Comparison of ENCODE assay signal across 29 cellular contexts in genomic region chr20:10733122-10733521, GRCh38. TPM values are rescaled to one million over a fixed set of nuclear protein-coding genes. Genes with fewer than 3 reads are reported as not detected.
DNase-seq lines count a peak whose midpoint lies in the region; ATAC-seq, FAIRE-seq and TF ChIP-seq lines count a peak whose summit lies in the region.
"Had no signal": no experiment of that assay in that cellular context is flagged by ENCODE, and none has a peak within 500 bp of the region (broad histone marks: within the 10 kb centered on the region; RNA-seq: fewer than 3 reads in every experiment).

No MANE protein-coding gene starts in this region.

- H3K4me1 ChIP-seq in astrocyte (ENCODE audit: insufficient read depth, low read length) (peaks cover 15% of the 10 kb centered on the region), foreskin keratinocyte (peaks cover 21% of the 10 kb centered on the region)
- H3K4me1 ChIP-seq: prostate gland, SJCRH30 had no signal

- no peaks in the 10 kb centered on the region for H4K20me1 ChIP-seq in astrocyte (ENCODE audit: insufficient read depth, low read length)

- H3K4me2 ChIP-seq in astrocyte (ENCODE audit: low read length), result no peak overlapping the region

- no peak overlapping the region for H3K27ac ChIP-seq in astrocyte (ENCODE audit: low read depth, low read length)
- peak overlapping the region; percentile 23 for H3K27ac ChIP-seq in foreskin keratinocyte
- H3K27ac ChIP-seq: prostate gland, SJCRH30, tibial nerve had no signal

- H3K27me3 ChIP-seq in astrocyte (ENCODE audit: insufficient read depth, low read length) (no peaks in the 10 kb centered on the region), foreskin keratinocyte (no peaks in the 10 kb centered on the region)
- H3K27me3 ChIP-seq: MG63, SJCRH30, tibial nerve had no signal

- TF ChIP-seq CTCF in astrocyte (IDR thresholded peaks at IDR 0.05; ENCODE audit: insufficient read depth, low read depth, low read length), result no peak
- TF ChIP-seq CTCF in foreskin keratinocyte (conservative IDR thresholded peaks at IDR 0.05), result no peak

- H3K4me3 Mint-ChIP-seq in astrocyte (ENCODE audit: unreplicated experiment), result no peak overlapping the region
- H3K4me3 Mint-ChIP-seq: CD4-positive, CD25-positive, alpha-beta regulatory T cell; mesothelial cell of epicardium; nephron progenitor cell; stimulated activated naive CD8-positive, alpha-beta T cell treated with anti-CD3 and anti-CD28 coated beads, Interleukin-15, amount 100 ng/mL, for 72 hours; T-helper 17 cell had no signal

- ATAC-seq in foreskin keratinocyte (peak; percentile 69), GM21423 (IDR thresholded peaks at IDR 0.05; ENCODE audit: unreplicated experiment) (no peak), GM21515 (IDR thresholded peaks at IDR 0.05; ENCODE audit: unreplicated experiment) (no peak)
- ATAC-seq: stimulated activated naive CD8-positive, alpha-beta T cell treated with anti-CD3 and anti-CD28 coated beads, Interleukin-15, amount 100 ng/mL, for 72 hours; T-helper 17 cell had no signal

- no peaks in the 10 kb centered on the region for H3K9me3 ChIP-seq in astrocyte (ENCODE audit: insufficient read depth, low read depth, low read length)
- H3K9me3 ChIP-seq: HAP-1, prostate gland, SJCRH30 had no signal

- peaks cover 8% of the 10 kb centered on the region for H3K4me1 Mint-ChIP-seq in astrocyte (ENCODE audit: low read depth, unreplicated experiment)
- H3K4me1 Mint-ChIP-seq: CD4-positive, CD25-positive, alpha-beta regulatory T cell; stimulated activated naive CD8-positive, alpha-beta T cell treated with anti-CD3 and anti-CD28 coated beads, Interleukin-15, amount 100 ng/mL, for 72 hours; T-helper 17 cell had no signal

- peak overlapping the region; percentile 5 for H2AFZ ChIP-seq in astrocyte (ENCODE audit: low read depth, low read length)

- peaks cover 3% of the 10 kb centered on the region for H3K36me3 Mint-ChIP-seq in astrocyte (ENCODE audit: low read depth, unreplicated experiment)
- H3K36me3 Mint-ChIP-seq: CD4-positive, CD25-positive, alpha-beta regulatory T cell had no signal

- peak overlapping the region; percentile 54 for H3K27ac Mint-ChIP-seq in astrocyte (ENCODE audit: unreplicated experiment)
- H3K27ac Mint-ChIP-seq: CD4-positive, CD25-positive, alpha-beta regulatory T cell; mesothelial cell of epicardium; nephron progenitor cell; T-helper 17 cell had no signal

- no peak overlapping the region for H3K4me3 ChIP-seq in astrocyte (ENCODE audit: insufficient read depth, low read depth, low read length)
- H3K4me3 ChIP-seq: HAP-1, MG63, prostate gland, SJCRH30, tibial nerve had no signal

- DNase-seq in EH (ENCODE audit: low read depth) (peak; percentile 30), HPDE6-E6E7 (ENCODE audit: extremely low spot score) (peak; percentile 51), astrocyte (ENCODE audit: low read depth) (no peak), foreskin keratinocyte (peak; percentile 97), mesenteric fat pad (ENCODE audit: low spot score) (no peak)
- no peak for DNase-seq in stimulated activated naive CD4-positive, alpha-beta T cell treated with Interleukin-2 at 50 U/mL for 16 hours (lab: John Stamatoyannopoulos, UW)
- DNase-seq: activated CD8-positive, alpha-beta memory T cell treated with anti-CD3 and anti-CD28 coated beads, Interleukin-2, amount 50 U/mL, for 4 hours; activated effector memory CD4-positive, alpha-beta T cell treated with Interleukin-2 at 50 U/mL for 16 hours; dermis blood vessel endothelial cell; DMS 273 treated with DMSO at 0.1 percent for 48 hours; GDM1; MG63; NCI-H1694; NCI-H82; nephron progenitor cell; OCI-M1; SJCRH30; small intestine; stimulated activated CD4-positive, alpha-beta T cell treated with anti-CD3 and anti-CD28 coated beads, Interleukin-2, amount 100 ng/mL, for 48 hours; stimulated activated naive CD8-positive, alpha-beta T cell treated with anti-CD3 and anti-CD28 coated beads, Interleukin-15, amount 100 ng/mL, for 72 hours; T-helper 17 cell had no signal

- FAIRE-seq in astrocyte (lab: Jason Lieb, UNC), result no peak
- FAIRE-seq: endothelial cell of umbilical vein, small intestine had no signal

- H3K9ac ChIP-seq in astrocyte (ENCODE audit: low read length), result no peak overlapping the region

- no peaks in the 10 kb centered on the region for H3K27me3 Mint-ChIP-seq in astrocyte (ENCODE audit: low read depth, unreplicated experiment)

- peaks cover 11% of the 10 kb centered on the region for H3K9me3 Mint-ChIP-seq in astrocyte (ENCODE audit: unreplicated experiment)

- H3K79me2 ChIP-seq in astrocyte (ENCODE audit: insufficient read depth, low read length), result no peaks in the 10 kb centered on the region

- H3K36me3 ChIP-seq in astrocyte (ENCODE audit: insufficient read depth, low read length), result no peaks in the 10 kb centered on the region
- H3K36me3 ChIP-seq: HAP-1, MG63, prostate gland, SJCRH30, tibial nerve had no signal

RNA-seq across cellular contexts. Expression of gene JAG1, which starts 59.3 kb away (rescaled TPM):
- total RNA-seq in astrocyte (278 and 380 TPM in 2 replicates), foreskin keratinocyte (150 and 236 TPM in 2 replicates), mesenteric fat pad (96.7 TPM)
- polyA plus RNA-seq in foreskin keratinocyte, result 29.9 and 36.7 TPM in 2 replicates

Comparison
In these comparisons a context has a peak if more than half of its experiments do, and no peak if none do; other contexts are left out.
1. DNase-seq: peak in EH (single experiment), HPDE6-E6E7 (single experiment) and foreskin keratinocyte (2 of 2); none in astrocyte (single experiment), stimulated activated naive CD4-positive, alpha-beta T cell treated with Interleukin-2 at 50 U/mL for 16 hours (single experiment) and mesenteric fat pad (single experiment).